1 cellular context compared by ENCODE assay signal in genomic region chrX:25144043-25144940, GRCh38.
TF ChIP-seq lines count a peak whose summit lies in the region.

No MANE protein-coding gene starts in this region.

TF ChIP-seq in Ishikawa, 13 proteins besides CTCF, POLR2A, EP300 and RAD21 (continued from another document):
- TF ChIP-seq REST (IDR thresholded peaks at IDR 0.05; ENCODE audit: low read depth): no peak
- no peak for TF ChIP-seq TAF1 (IDR thresholded peaks at IDR 0.05; ENCODE audit: low read depth)
- TF ChIP-seq CEBPB (IDR thresholded peaks at IDR 0.05): no peak
- no peak for TF ChIP-seq TCF12 (IDR thresholded peaks at IDR 0.05; ENCODE audit: low read depth)
- no peak for TF ChIP-seq CREB1 (IDR thresholded peaks at IDR 0.05; ENCODE audit: low read depth)
- TF ChIP-seq USF1 (IDR thresholded peaks at IDR 0.05): no peak
- no peak for TF ChIP-seq TEAD4 (IDR thresholded peaks at IDR 0.05)
- TF ChIP-seq YY1 (IDR thresholded peaks at IDR 0.05; ENCODE audit: low read depth): no peak
TF ChIP-seq in Ishikawa: peak in this region for 0.
